Comparison of ENCODE assay signal across 8 cellular contexts in the genomic region with DNA sequence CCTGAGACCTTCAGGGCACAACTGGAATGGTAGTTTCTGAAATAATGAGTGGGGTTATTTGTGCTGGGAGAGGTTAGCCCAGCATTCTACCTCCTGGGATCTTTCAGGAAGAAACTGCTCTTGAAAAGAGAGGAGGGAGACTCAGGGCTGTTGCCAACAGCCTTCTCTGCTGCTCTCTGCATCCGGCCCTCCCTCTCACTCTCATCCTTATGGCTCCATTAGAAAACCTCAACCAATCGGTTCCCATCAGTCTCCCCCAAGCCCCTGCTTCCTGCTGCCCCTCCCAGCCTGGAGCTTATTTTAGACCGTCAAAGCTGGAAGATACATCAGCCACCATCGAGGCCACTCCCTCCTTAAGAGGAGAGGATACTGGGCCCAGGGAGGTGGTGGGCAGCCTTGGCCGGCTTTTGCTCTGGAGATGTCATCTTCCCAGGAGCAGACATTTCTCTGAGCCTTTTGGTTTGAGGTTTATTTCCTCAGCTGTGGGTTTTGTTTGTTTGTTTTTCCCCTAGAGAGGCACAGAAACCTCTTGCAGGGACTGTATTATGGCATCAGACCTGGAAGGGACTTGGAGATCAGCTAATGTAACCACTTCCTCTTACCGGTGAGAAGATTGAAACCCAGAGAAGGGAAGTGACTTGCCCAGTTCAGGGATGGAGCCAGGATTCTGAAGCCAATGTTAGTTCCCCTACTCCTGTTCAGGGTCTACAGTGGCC. TPM values are rescaled to one million over a fixed set of nuclear protein-coding genes. Genes with fewer than 3 reads are reported as not detected.
DNase-seq lines count a peak whose midpoint lies in the region; ATAC-seq and TF ChIP-seq lines count a peak whose summit lies in the region.

No MANE protein-coding gene starts in this region.

- H3K27ac Mint-ChIP-seq in T-helper 17 cell: peak overlapping the region; percentile 89
- H3K27ac Mint-ChIP-seq in naive thymus-derived CD8-positive, alpha-beta T cell: peak overlapping the region in 9 of 10 donors; percentile 3 to 96 (median 68)

- no peaks in the 10 kb centered on the region for H3K36me3 ChIP-seq in esophagus squamous epithelium

- peak in 1 of 4 donors; percentile 27 for TF ChIP-seq POLR2A in esophagus squamous epithelium (IDR thresholded peaks at IDR 0.05)

- H3K27me3 Mint-ChIP-seq in T-helper 17 cell: peaks cover 4% of the 10 kb centered on the region
- H3K27me3 Mint-ChIP-seq in naive thymus-derived CD8-positive, alpha-beta T cell: no peaks in the 10 kb centered on the region

- H3K36me3 Mint-ChIP-seq in T-helper 17 cell (ENCODE audit: low read depth): no peaks in the 10 kb centered on the region
- H3K36me3 Mint-ChIP-seq in naive thymus-derived CD8-positive, alpha-beta T cell: no peaks in the 10 kb centered on the region

- peak overlapping the region; percentile 94 for H3K4me3 Mint-ChIP-seq in T-helper 17 cell
- H3K4me3 Mint-ChIP-seq in naive thymus-derived CD8-positive, alpha-beta T cell: peak overlapping the region; percentile 91 to 97 (median 95)

- H3K4me3 ChIP-seq in Jurkat, Clone E6-1 (ENCODE audit: low read length): peak overlapping the region; percentile 72
- peak overlapping the region; percentile 52 to 89 (median 76) for H3K4me3 ChIP-seq in esophagus squamous epithelium

- H3K27me3 ChIP-seq in esophagus squamous epithelium: no peaks in the 10 kb centered on the region

- H3K9me3 Mint-ChIP-seq in naive thymus-derived CD8-positive, alpha-beta T cell: no peaks in the 10 kb centered on the region

- no peak for ATAC-seq in T-helper 17 cell
- ATAC-seq in naive thymus-derived CD8-positive, alpha-beta T cell: no peak
- no peak for ATAC-seq in GM21526 (IDR thresholded peaks at IDR 0.05; ENCODE audit: low FRiP score, unreplicated experiment)
- no peak for ATAC-seq in HG03095 (IDR thresholded peaks at IDR 0.05; ENCODE audit: unreplicated experiment)

- TF ChIP-seq CTCF in esophagus squamous epithelium (IDR thresholded peaks at IDR 0.05): no peak

- peaks cover 28 to 81% (median 39%) of the 10 kb centered on the region in 3 donors for H3K4me1 ChIP-seq in esophagus squamous epithelium

- POLR2A ChIA-PET in naive thymus-derived CD8-positive, alpha-beta T cell (lab: Charles Lee): interaction anchor here (0.8 kb wide), 1 partner anchor 135 kb away, joined by 3 read pairs; no protein-coding TSS in a partner anchor

- H3K9me3 ChIP-seq in T-helper 17 cell (ENCODE audit: control insufficient read depth, low read length, poor library complexity, severe bottlenecking) (no peaks in the 10 kb centered on the region), esophagus squamous epithelium (no peaks in the 10 kb centered on the region)

- H3K27ac ChIP-seq in esophagus squamous epithelium: peak overlapping the region; percentile 85 to 93 (median 93)

- DNase-seq in ELR (ENCODE audit: low read depth) (peak; percentile 82), T-helper 17 cell (no peak), esophagus squamous epithelium (lab: John Stamatoyannopoulos, UW) (no peak), NCI-H2196 treated with DMSO at 0.1 percent for 48 hours (lab: John Stamatoyannopoulos, UW; ENCODE audit: unreplicated experiment) (no peak)
- DNase-seq in Jurkat, Clone E6-1 (ENCODE audit: low read depth, low spot score): peak; percentile 71
- peak in 1 of 10 donors; percentile 42 for DNase-seq in naive thymus-derived CD8-positive, alpha-beta T cell

- WGBS in esophagus squamous epithelium, 2 donors: 0 to 9% methylated on average over 2 to 5 of the region's 6 CpGs

- H3K4me1 Mint-ChIP-seq in T-helper 17 cell: peaks cover 51% of the 10 kb centered on the region
- H3K4me1 Mint-ChIP-seq in naive thymus-derived CD8-positive, alpha-beta T cell: peaks cover 42 to 76% (median 71%) of the 10 kb centered on the region in 4 donors

- intact Hi-C loops in esophagus squamous epithelium (cut with DNase I): no loop called here

RNA-seq across cellular contexts. Expression of gene MPRIP, which starts 2.7 kb away (rescaled TPM):
- polyA plus RNA-seq in Jurkat, Clone E6-1 (2012; ENCODE audit: insufficient read depth, insufficient read length): 138 TPM
- total RNA-seq in T-helper 17 cell: 100 to 1,000 TPM; 268 to 269 TPM
- total RNA-seq in esophagus squamous epithelium: 100 to 1,000 TPM in 3 of 4 donors, 10 to 100 TPM in 1; 65.7 to 168 (median 147) TPM
- total RNA-seq in naive thymus-derived CD8-positive, alpha-beta T cell: 100 to 1,000 TPM; 219 to 234 TPM
- 10 to 100 TPM; 16.9 to 28.3 (median 26.4) TPM for polyA plus RNA-seq in naive thymus-derived CD8-positive, alpha-beta T cell

Comparison
In these comparisons a context has a peak if more than half of its experiments do, and no peak if none do; other contexts are left out.
1. DNase-seq: peak in ELR (single experiment) and Jurkat, Clone E6-1 (single experiment); none in T-helper 17 cell (0 of 3), esophagus squamous epithelium (single experiment) and NCI-H2196 treated with DMSO at 0.1 percent for 48 hours (single experiment).